In genomic region chr14:58280954-58281787, GRCh38 we compare ENCODE assay signal across 8 cellular contexts. TPM values are rescaled to one million over a fixed set of nuclear protein-coding genes. Genes with fewer than 3 reads are reported as not detected.
DNase-seq lines count a peak whose midpoint lies in the region; ATAC-seq and TF ChIP-seq lines count a peak whose summit lies in the region.

No MANE protein-coding gene starts in this region.

- TF ChIP-seq POLR2A in right lobe of liver (IDR thresholded peaks at IDR 0.05) (no peak), testis (IDR thresholded peaks at IDR 0.05) (no peak)

- intact Hi-C loops in right lobe of liver (cut with DNase I) = no loop called here
- intact Hi-C loops in testis (cut with DNase I; ENCODE audit: low total_unique reads) = no loop called here

- H3K4me3 ChIP-seq in coronary artery = peak overlapping the region; percentile 10
- no peak overlapping the region for H3K4me3 ChIP-seq in right lobe of liver
- no peak overlapping the region for H3K4me3 ChIP-seq in testis
- H3K4me3 ChIP-seq in WERI-Rb-1 (ENCODE audit: low read depth, low read length) = no peak overlapping the region

- CTCF ChIA-PET in RWPE1 (lab: Yijun Ruan, JAX) = no interaction called here

- DNase-seq in GM04503 (ENCODE audit: low read depth) (peak; percentile 90), RWPE1 (ENCODE audit: low spot score) (peak; percentile 84), coronary artery (ENCODE audit: low spot score) (no peak), right lobe of liver (peak in 1 of 3 donors; percentile 40), testis (peak; percentile 86), DMS79 treated with DMSO at 0.1 percent for 48 hours (lab: John Stamatoyannopoulos, UW) (no peak), WERI-Rb-1 (no peak)

- H3K27ac ChIP-seq in RWPE1 (no peak overlapping the region), coronary artery (peak overlapping the region; percentile 74 to 80), right lobe of liver (peak overlapping the region; percentile 73 to 76 (median 76)), testis (peak overlapping the region; percentile 51 to 85), WERI-Rb-1 (no peak overlapping the region)

- no peaks in the 10 kb centered on the region for H3K9me3 ChIP-seq in right lobe of liver
- no peaks in the 10 kb centered on the region for H3K9me3 ChIP-seq in testis
- H3K9me3 ChIP-seq in WERI-Rb-1 (ENCODE audit: severe bottlenecking) = no peaks in the 10 kb centered on the region

- H3K36me3 ChIP-seq in right lobe of liver (peaks cover 0 to 29% (median 0%) of the 10 kb centered on the region in 4 donors), testis (ENCODE audit: low read depth, missing control alignments) (peaks cover 5% of the 10 kb centered on the region), WERI-Rb-1 (peaks cover 67% of the 10 kb centered on the region)

- POLR2A ChIA-PET in RWPE1 (lab: Yijun Ruan, JAX; ENCODE audit: low non-redundant PET) = interaction anchor here (0.5 kb wide), 1 partner anchor 97 kb away, joined by 3 read pairs; no protein-coding TSS in a partner anchor

- no peaks in the 10 kb centered on the region for H3K27me3 ChIP-seq in right lobe of liver
- H3K27me3 ChIP-seq in testis = no peaks in the 10 kb centered on the region
- H3K27me3 ChIP-seq in WERI-Rb-1 (ENCODE audit: insufficient read depth, low read depth, severe bottlenecking) = no peaks in the 10 kb centered on the region

- TF ChIP-seq CTCF in RWPE1 (conservative IDR thresholded peaks at IDR 0.05; ENCODE audit: low read depth) (no peak), coronary artery (IDR thresholded peaks at IDR 0.05) (no peak), right lobe of liver (IDR thresholded peaks at IDR 0.05) (no peak), testis (IDR thresholded peaks at IDR 0.05) (no peak), WERI-Rb-1 (IDR thresholded peaks at IDR 0.05; ENCODE audit: low read depth, low read length) (no peak)

- ATAC-seq in HG02678 (IDR thresholded peaks at IDR 0.05; ENCODE audit: unreplicated experiment) (peak; percentile 55), right lobe of liver (peak; percentile 53 to 81 (median 68))

- WGBS in right lobe of liver (ENCODE audit: insufficient coverage, low coverage, low lambda C conversion rate, missing lambda C conversion rate) = 9% methylated on average over 4 of the region's 4 CpGs
- 23 to 25% methylated on average over 4 of the region's 4 CpGs for WGBS in testis, 2 donors

- peaks cover 0 to 55% (median 22%) of the 10 kb centered on the region in 4 donors for H3K4me1 ChIP-seq in right lobe of liver
- H3K4me1 ChIP-seq in testis = no peaks in the 10 kb centered on the region

RNA-seq across cellular contexts. Expression of gene ARID4A, which starts 17.2 kb away (rescaled TPM):
- total RNA-seq in right lobe of liver (10 to 100 TPM in 4 of 6 experiments, 1 to 10 TPM in 2; 7.6 to 22.1 (median 15.7) TPM), testis (10 to 100 TPM; 26.9 to 29.3 TPM)
- polyA plus RNA-seq in testis (ENCODE audit: insufficient read depth, low read depth, low replicate concordance) = 3.1 TPM

RNA-seq across cellular contexts. Expression of gene PSMA3, which starts 36.5 kb away (rescaled TPM):
- 100 to 1,000 TPM; 100 to 132 (median 120) TPM for total RNA-seq in right lobe of liver
- 10 to 100 TPM; 87.6 to 88.7 TPM for total RNA-seq in testis
- polyA plus RNA-seq in testis (ENCODE audit: insufficient read depth, low read depth, low replicate concordance) = 84.0 TPM

Comparison
In these comparisons a context has a peak if more than half of its experiments do, and no peak if none do; other contexts are left out.
1. DNase-seq: peak in GM04503 (single experiment), RWPE1 (single experiment) and testis (single experiment); none in coronary artery (single experiment), DMS79 treated with DMSO at 0.1 percent for 48 hours (single experiment) and WERI-Rb-1 (single experiment).
2. H3K27ac ChIP-seq: peak in coronary artery (2 of 2), right lobe of liver (3 of 3) and testis (2 of 2); none in RWPE1 (single experiment) and WERI-Rb-1 (single experiment).